11 cellular contexts compared by ENCODE assay signal in genomic region chr13:28181413-28181812, GRCh38. TPM values are rescaled to one million over a fixed set of nuclear protein-coding genes. Genes with fewer than 3 reads are reported as not detected.
DNase-seq lines count a peak whose midpoint lies in the region; ATAC-seq and TF ChIP-seq lines count a peak whose summit lies in the region.
"Had no signal": no experiment of that assay in that cellular context is flagged by ENCODE, and none has a peak within 500 bp of the region (broad histone marks: within the 10 kb centered on the region; RNA-seq: fewer than 3 reads in every experiment).

No MANE protein-coding gene starts in this region.

- intact Hi-C loops in head of caudate nucleus (cut with DNase I) (no loop called here), Right ventricle myocardium inferior (cut with DNase I) (no loop called here)

- peaks cover 45% of the 10 kb centered on the region for H3K4me1 Mint-ChIP-seq in osteocyte (ENCODE audit: unreplicated experiment)
- H3K4me1 Mint-ChIP-seq: neural crest cell had no signal

- H3K36me3 Mint-ChIP-seq in osteocyte (ENCODE audit: unreplicated experiment), result peaks cover 13% of the 10 kb centered on the region

- no peak for TF ChIP-seq CTCF in osteocyte (IDR thresholded peaks at IDR 0.05)

- H3K4me3 Mint-ChIP-seq in osteocyte (ENCODE audit: unreplicated experiment), result no peak overlapping the region
- H3K4me3 Mint-ChIP-seq: neural crest cell had no signal

- peak overlapping the region; percentile 49 for H3K27ac Mint-ChIP-seq in osteocyte (ENCODE audit: unreplicated experiment)

- H3K27me3 Mint-ChIP-seq in osteocyte (ENCODE audit: unreplicated experiment), result no peaks in the 10 kb centered on the region

- DNase-seq in ELF-1 (ENCODE audit: low read depth, low spot score) (peak; percentile 14), NCI-H226 (peak; percentile 74), dermis blood vessel endothelial cell (peak; percentile 51), osteocyte (ENCODE audit: extremely low spot score, unreplicated experiment) (no peak), head of caudate nucleus (no peak), Right ventricle myocardium inferior (ENCODE audit: missing footprints) (no peak)
- DNase-seq: activated T-cell treated with anti-CD3 and anti-CD28 coated beads for 4 hours, RPMI8226 had no signal

- ATAC-seq in Right ventricle myocardium inferior (no peak), GM21360 (IDR thresholded peaks at IDR 0.05; ENCODE audit: unreplicated experiment) (no peak), GM21528 (IDR thresholded peaks at IDR 0.05; ENCODE audit: low FRiP score, unreplicated experiment) (no peak)

- H3K9me3 Mint-ChIP-seq in osteocyte (ENCODE audit: unreplicated experiment), result no peaks in the 10 kb centered on the region
- H3K9me3 Mint-ChIP-seq: neural crest cell had no signal

RNA-seq across cellular contexts. Expression of gene PAN3, which starts 43.1 kb away (rescaled TPM):
- 21.6 and 29.0 TPM in 2 replicates for total RNA-seq in dermis blood vessel endothelial cell
- 32.7 and 35.1 TPM in 2 replicates for total RNA-seq in osteocyte
- 8.7 TPM for total RNA-seq in Right ventricle myocardium inferior

Comparison
In these comparisons a context has a peak if more than half of its experiments do, and no peak if none do; other contexts are left out.
1. DNase-seq: peak in ELF-1 (single experiment), NCI-H226 (single experiment) and dermis blood vessel endothelial cell (single experiment); none in osteocyte (single experiment), head of caudate nucleus (0 of 42) and Right ventricle myocardium inferior (single experiment).